In the genomic region with DNA sequence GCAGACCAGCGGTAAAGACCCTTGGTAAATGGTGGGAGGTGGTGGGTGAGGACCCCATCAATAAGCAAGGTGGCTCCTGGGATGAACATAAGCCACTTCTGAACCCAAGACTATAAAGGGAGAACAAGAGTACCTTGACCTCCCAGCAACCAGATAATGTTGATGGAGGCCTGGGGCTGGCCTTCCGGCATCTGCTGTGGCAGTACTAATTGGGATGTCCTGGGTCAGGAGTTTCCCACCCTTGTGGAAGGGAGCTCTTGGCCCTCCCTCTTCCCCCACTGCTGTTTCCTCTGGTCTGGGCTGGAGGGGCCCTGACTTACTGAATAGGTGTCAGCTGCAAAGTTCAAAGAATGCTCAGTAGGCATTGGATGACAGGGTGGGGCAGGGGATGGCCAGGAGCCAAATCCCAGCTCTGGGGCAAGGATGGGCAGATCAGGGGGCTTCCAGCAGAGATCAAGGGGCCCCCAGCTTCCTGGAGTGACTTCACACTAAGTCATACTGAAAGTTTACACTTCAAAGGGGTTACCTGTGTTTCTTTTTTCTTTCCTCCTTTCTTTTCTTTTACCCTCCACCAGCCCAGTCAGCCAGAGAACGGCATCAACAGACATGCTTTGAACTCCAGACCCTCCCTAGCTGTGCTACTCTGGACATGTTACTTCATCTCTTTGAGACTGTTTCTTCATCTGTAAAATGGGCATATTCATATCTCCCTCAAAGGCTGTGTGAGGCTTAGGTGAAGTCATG, we compare ENCODE assay signal across 16 cellular contexts. TPM values are rescaled to one million over a fixed set of nuclear protein-coding genes. Genes with fewer than 3 reads are reported as not detected.
A peak's percentile ranks its signal among the peaks of the same experiment; 100 is the strongest.
DNase-seq lines count a peak whose midpoint lies in the region; FAIRE-seq and TF ChIP-seq lines count a peak whose summit lies in the region.
"Had no signal": no experiment of that assay in that cellular context is flagged by ENCODE, and none has a peak within 500 bp of the region (broad histone marks: within the 10 kb centered on the region; RNA-seq: fewer than 3 reads in every experiment).

No MANE protein-coding gene starts in this region.

- H3K4me1 ChIP-seq in SJCRH30 (peaks cover 66% of the 10 kb centered on the region), smooth muscle cell (ENCODE audit: low read depth) (peaks cover 33% of the 10 kb centered on the region)
- no peaks in the 10 kb centered on the region for H3K4me1 ChIP-seq in effector memory CD4-positive, alpha-beta T cell (ENCODE audit: control insufficient read depth, insufficient read depth, low read length, poor library complexity, severe bottlenecking)

- DNase-seq in ELF-1 (ENCODE audit: low read depth, low spot score) (peak; percentile 65), SJCRH30 (peak; percentile 38 to 70), epithelial cell of esophagus (ENCODE audit: low read depth) (peak; percentile 15), neural crest cell (ENCODE audit: low read depth, low spot score) (no peak), smooth muscle cell (lab: John Stamatoyannopoulos, UW; ENCODE audit: unreplicated experiment) (no peak), cerebellum (ENCODE audit: low spot score) (no peak), GM12892 (ENCODE audit: insufficient read length) (no peak)
- no peak for DNase-seq in effector memory CD4-positive, alpha-beta T cell
- DNase-seq: activated CD4-positive, alpha-beta T cell treated with anti-CD3 and anti-CD28 coated beads for 1 hour; activated T-cell treated with anti-CD3 and anti-CD28 coated beads, Interleukin-2, amount 50 U/mL, for 24 hours; HFFc6; T-cell had no signal

- WGBS in smooth muscle cell (ENCODE audit: low lambda C conversion rate): 98% methylated on average over 3 of the region's 3 CpGs

- H3K4me3 Mint-ChIP-seq in neural crest cell: peak overlapping the region; percentile 92
- H3K4me3 Mint-ChIP-seq: activated T-cell treated with anti-CD3 and anti-CD28 coated beads, Interleukin-2, amount 50 U/mL, for 24 hours; HFFc6; T-cell had no signal

- TF ChIP-seq POLR2A in GM12892 (IDR thresholded peaks at IDR 0.05; ENCODE audit: low read depth, low read length): no peak

- peaks cover 75% of the 10 kb centered on the region for H3K4me1 Mint-ChIP-seq in neural crest cell

- H4K20me1 ChIP-seq in smooth muscle cell (ENCODE audit: low read depth): no peaks in the 10 kb centered on the region

- H3K36me3 ChIP-seq in SJCRH30 (peaks cover 17% of the 10 kb centered on the region), smooth muscle cell (ENCODE audit: low read depth) (no peaks in the 10 kb centered on the region)
- no peaks in the 10 kb centered on the region for H3K36me3 ChIP-seq in effector memory CD4-positive, alpha-beta T cell (ENCODE audit: control insufficient read depth, insufficient read depth, low read length)
- H3K36me3 ChIP-seq: upper lobe of left lung had no signal

- peaks cover 87% of the 10 kb centered on the region for H3K27me3 Mint-ChIP-seq in neural crest cell (ENCODE audit: low read depth)

- H3K4me2 ChIP-seq in smooth muscle cell: no peak overlapping the region

- no peaks in the 10 kb centered on the region for H3K9me3 ChIP-seq in SJCRH30 (replicated peaks)
- no peaks in the 10 kb centered on the region for H3K9me3 ChIP-seq in smooth muscle cell (replicated peaks; ENCODE audit: low read depth)
- H3K9me3 ChIP-seq in effector memory CD4-positive, alpha-beta T cell (ENCODE audit: control insufficient read depth, low read length): no peaks in the 10 kb centered on the region
- H3K9me3 ChIP-seq: upper lobe of left lung had no signal

- H3K27ac Mint-ChIP-seq in neural crest cell (ENCODE audit: unreplicated experiment): no peak overlapping the region
- H3K27ac Mint-ChIP-seq: activated T-cell treated with anti-CD3 and anti-CD28 coated beads, Interleukin-2, amount 50 U/mL, for 24 hours; HFFc6; T-cell had no signal

- H3K27ac ChIP-seq in SJCRH30 (peak overlapping the region; percentile 98; the same call in 1 of the 2 replicates), smooth muscle cell (ENCODE audit: low read depth) (no peak overlapping the region)
- no peak overlapping the region for H3K27ac ChIP-seq in effector memory CD4-positive, alpha-beta T cell (ENCODE audit: insufficient read depth, low read length, poor library complexity, severe bottlenecking)

- TF ChIP-seq CTCF in epithelial cell of esophagus (IDR thresholded peaks at IDR 0.05; ENCODE audit: insufficient read depth, low read depth, low read length, missing control alignments): no peak
- TF ChIP-seq CTCF in neural crest cell (conservative IDR thresholded peaks at IDR 0.05): no peak
- TF ChIP-seq CTCF in smooth muscle cell (IDR thresholded peaks at IDR 0.05; ENCODE audit: borderline replicate concordance, insufficient read depth, poor library complexity, severe bottlenecking): no peak

- H3K4me3 ChIP-seq in SJCRH30 (peak overlapping the region; percentile 80), epithelial cell of esophagus (ENCODE audit: low read length) (no peak overlapping the region), smooth muscle cell (no peak overlapping the region)
- H3K4me3 ChIP-seq in effector memory CD4-positive, alpha-beta T cell (ENCODE audit: insufficient read depth, low read depth, low read length, poor library complexity, severe bottlenecking): no peak overlapping the region
- H3K4me3 ChIP-seq: lung had no signal

- no peak overlapping the region for H3K9ac ChIP-seq in smooth muscle cell (ENCODE audit: low read depth)

- H2AFZ ChIP-seq in smooth muscle cell (ENCODE audit: low read depth): no peak overlapping the region

- peaks cover 14% of the 10 kb centered on the region for H3F3A ChIP-seq in smooth muscle cell (ENCODE audit: low read depth)

- no peaks in the 10 kb centered on the region for H3K9me3 Mint-ChIP-seq in neural crest cell
- H3K9me3 Mint-ChIP-seq: activated T-cell treated with anti-CD3 and anti-CD28 coated beads, Interleukin-2, amount 50 U/mL, for 24 hours; T-cell had no signal

- no peaks in the 10 kb centered on the region for H3K36me3 Mint-ChIP-seq in neural crest cell (ENCODE audit: low read depth)
- H3K36me3 Mint-ChIP-seq: T-cell had no signal

- FAIRE-seq in GM12892 (lab: Jason Lieb, UNC): no peak

- H3K27me3 ChIP-seq in SJCRH30 (no peaks in the 10 kb centered on the region), smooth muscle cell (ENCODE audit: low read depth) (no peaks in the 10 kb centered on the region)
- H3K27me3 ChIP-seq in effector memory CD4-positive, alpha-beta T cell (replicated peaks; ENCODE audit: control insufficient read depth, insufficient read depth, low read length, poor library complexity, severe bottlenecking): no peaks in the 10 kb centered on the region
- H3K27me3 ChIP-seq: upper lobe of left lung had no signal

- no peaks in the 10 kb centered on the region for H3K79me2 ChIP-seq in smooth muscle cell (ENCODE audit: low read depth)

RNA-seq across cellular contexts. Expression of a gene that starts 1.6 kb away (rescaled TPM):
- total RNA-seq in SJCRH30 (2014; rRNA removed; shearing (Covaris generic)): 839 and 902 TPM in 2 replicates
- 97.8 and 105 TPM in 2 replicates for total RNA-seq in neural crest cell
- total RNA-seq in smooth muscle cell: 3.7 and 16.6 TPM in 2 replicates
- 30.2 and 35.0 TPM in 2 replicates for polyA plus RNA-seq in smooth muscle cell
- 19.5 TPM for total RNA-seq in cerebellum
- polyA plus RNA-seq in GM12892 (2012; ENCODE audit: missing spikeins): 0.78 TPM
- total RNA-seq: HFFc6, NCI-H460, PC-3 had no signal

Comparison
In these comparisons a context has a peak if more than half of its experiments do, and no peak if none do; other contexts are left out.
1. DNase-seq: peak in ELF-1 (single experiment), SJCRH30 (2 of 2) and epithelial cell of esophagus (single experiment); none in neural crest cell (single experiment), smooth muscle cell (single experiment), cerebellum (single experiment), GM12892 (single experiment) and effector memory CD4-positive, alpha-beta T cell (0 of 3).